8 cellular contexts compared by ENCODE assay signal in the genomic region with DNA sequence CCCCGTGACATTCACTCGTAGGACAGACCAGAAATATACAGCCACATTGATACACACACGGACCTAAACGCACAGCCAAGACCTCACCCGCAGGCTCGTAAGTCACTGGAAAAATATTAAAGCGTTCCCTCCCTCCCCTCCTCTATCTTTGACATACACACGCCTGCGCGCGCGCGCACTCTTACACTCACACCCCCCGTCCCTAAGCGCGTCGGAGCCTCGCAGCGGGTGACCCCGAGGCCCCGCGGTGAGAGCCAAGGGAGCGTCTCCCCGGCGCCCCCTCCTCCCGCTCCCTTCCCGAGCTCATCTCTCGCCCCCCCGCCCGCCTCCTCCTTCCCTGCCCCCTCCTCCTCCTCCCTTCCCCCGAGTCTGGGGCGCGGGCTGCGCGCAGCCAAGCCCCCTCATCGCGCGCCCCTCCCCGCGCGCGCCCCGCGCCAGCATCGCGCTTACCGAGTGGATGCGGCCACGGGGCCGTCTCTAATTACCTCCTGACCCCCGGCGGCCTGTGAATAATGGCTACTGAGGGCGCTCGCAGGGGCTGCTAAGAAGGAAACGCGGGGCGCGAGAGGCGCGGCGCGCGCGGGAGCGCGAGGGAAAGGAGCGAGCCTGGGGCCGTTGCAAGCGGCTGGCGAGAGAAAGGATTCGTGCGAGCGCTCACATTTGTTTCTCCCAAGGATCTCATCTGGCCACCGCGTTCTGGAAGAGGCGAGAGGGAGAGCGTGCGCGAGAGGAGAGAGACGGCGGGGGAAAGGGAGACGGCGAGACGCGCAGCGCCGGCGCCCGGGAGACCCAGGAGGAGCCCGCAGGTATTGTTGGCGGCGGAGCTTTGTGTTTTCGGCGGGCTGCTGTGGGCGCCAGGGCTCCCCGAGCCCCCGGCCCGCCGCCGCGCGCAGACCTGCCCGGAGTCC. TPM values are rescaled to one million over a fixed set of nuclear protein-coding genes. Genes with fewer than 3 reads are reported as not detected.
DNase-seq lines count a peak whose midpoint lies in the region; ATAC-seq and TF ChIP-seq lines count a peak whose summit lies in the region.

No MANE protein-coding gene starts in this region.

- H3K36me3 ChIP-seq in cardiac muscle cell (no peaks in the 10 kb centered on the region), lung (ENCODE audit: control insufficient read depth in 2 of 2, insufficient read depth in 2 of 2, low read length in 2 of 2) (no peaks in the 10 kb centered on the region)

- peak overlapping the region; percentile 81 for H3K4me3 Mint-ChIP-seq in dendritic cell treated with granulocyte-macrophage colony-stimulating factor and Interleukin-4, amounts not matched to agents 40 ng/mL and 50 ng/mL, for 4 days
- H3K4me3 Mint-ChIP-seq in stimulated activated naive CD8-positive, alpha-beta T cell treated with anti-CD3 and anti-CD28 coated beads, Interleukin-15, amount 100 ng/mL, for 72 hours: peak overlapping the region; percentile 87 to 91

- 1% methylated on average over 99 to 103 of the region's 103 CpGs for WGBS in lung, 2 donors

- H3K4me1 Mint-ChIP-seq in dendritic cell treated with granulocyte-macrophage colony-stimulating factor and Interleukin-4, amounts not matched to agents 40 ng/mL and 50 ng/mL, for 4 days (ENCODE audit: low read depth): peaks cover 65% of the 10 kb centered on the region
- H3K4me1 Mint-ChIP-seq in stimulated activated naive CD8-positive, alpha-beta T cell treated with anti-CD3 and anti-CD28 coated beads, Interleukin-15, amount 100 ng/mL, for 72 hours: peaks cover 85% of the 10 kb centered on the region

- H3K27ac ChIP-seq in cardiac muscle cell (peak overlapping the region; percentile 33), lung (ENCODE audit: low read depth in 1 of 2, low read length in 1 of 2) (peak overlapping the region in 1 of 2 donors; percentile 21)

- peaks cover 18% of the 10 kb centered on the region for H3K27me3 ChIP-seq in cardiac muscle cell
- H3K27me3 ChIP-seq in lung (ENCODE audit: control insufficient read depth, insufficient read depth): no peaks in the 10 kb centered on the region

- DNase-seq in cardiac muscle cell (ENCODE audit: low read depth in 1 of 2, low spot score in 1 of 2) (peak; percentile 69 to 83), cardiac septum (ENCODE audit: low spot score) (no peak), T-helper 9 cell (peak; percentile 17), lung (ENCODE audit: low spot score) (no peak), occipital lobe (lab: John Stamatoyannopoulos, UW) (no peak), NCI-H774 (lab: John Stamatoyannopoulos, UW) (no peak)
- peak; percentile 29 to 36 for DNase-seq in stimulated activated naive CD8-positive, alpha-beta T cell treated with anti-CD3 and anti-CD28 coated beads, Interleukin-15, amount 100 ng/mL, for 72 hours

- peaks cover 6% of the 10 kb centered on the region for H3K4me1 ChIP-seq in cardiac muscle cell (ENCODE audit: low read depth)
- peaks cover 3 to 19% of the 10 kb centered on the region in 2 donors for H3K4me1 ChIP-seq in lung (ENCODE audit: control insufficient read depth in 2 of 2, insufficient read depth in 2 of 2, low read length in 2 of 2)

- TF ChIP-seq CTCF in cardiac muscle cell (IDR thresholded peaks at IDR 0.05; ENCODE audit: low read depth, low read length) (no peak), lung (IDR thresholded peaks at IDR 0.05; ENCODE audit: control extremely low read depth, extremely low read depth) (no peak)

- H3K36me3 Mint-ChIP-seq in dendritic cell treated with granulocyte-macrophage colony-stimulating factor and Interleukin-4, amounts not matched to agents 40 ng/mL and 50 ng/mL, for 4 days (ENCODE audit: low read depth): peaks cover 20% of the 10 kb centered on the region

- intact Hi-C loops in cardiac septum (cut with DNase I): no loop called here
- intact Hi-C loops in dendritic cell treated with granulocyte-macrophage colony-stimulating factor and Interleukin-4, amounts not matched to agents 40 ng/mL and 50 ng/mL, for 4 days (cut with micrococcal nuclease): loop anchor here (10.0 kb wide), 1 partner anchor 61 kb away; no protein-coding TSS in a partner anchor

- H3K9me3 ChIP-seq in cardiac muscle cell (ENCODE audit: low read depth): no peaks in the 10 kb centered on the region
- no peaks in the 10 kb centered on the region for H3K9me3 ChIP-seq in lung (ENCODE audit: control insufficient read depth in 2 of 2, insufficient read depth in 1 of 2, low read length in 1 of 2)

- peak; percentile 24 for ATAC-seq in lung (ENCODE audit: insufficient read depth, low FRiP score)
- ATAC-seq in stimulated activated naive CD8-positive, alpha-beta T cell treated with anti-CD3 and anti-CD28 coated beads, Interleukin-15, amount 100 ng/mL, for 72 hours: peak; percentile 60

- peak overlapping the region; percentile 90 for H3K4me3 ChIP-seq in cardiac muscle cell
- H3K4me3 ChIP-seq in lung: peak overlapping the region; percentile 40

- H3K27me3 Mint-ChIP-seq in dendritic cell treated with granulocyte-macrophage colony-stimulating factor and Interleukin-4, amounts not matched to agents 40 ng/mL and 50 ng/mL, for 4 days: peaks cover 44% of the 10 kb centered on the region
- H3K27me3 Mint-ChIP-seq in stimulated activated naive CD8-positive, alpha-beta T cell treated with anti-CD3 and anti-CD28 coated beads, Interleukin-15, amount 100 ng/mL, for 72 hours: peaks cover 24% of the 10 kb centered on the region

- H3K9me3 Mint-ChIP-seq in dendritic cell treated with granulocyte-macrophage colony-stimulating factor and Interleukin-4, amounts not matched to agents 40 ng/mL and 50 ng/mL, for 4 days: no peaks in the 10 kb centered on the region
- no peaks in the 10 kb centered on the region for H3K9me3 Mint-ChIP-seq in stimulated activated naive CD8-positive, alpha-beta T cell treated with anti-CD3 and anti-CD28 coated beads, Interleukin-15, amount 100 ng/mL, for 72 hours

- no peak overlapping the region for H3K27ac Mint-ChIP-seq in dendritic cell treated with granulocyte-macrophage colony-stimulating factor and Interleukin-4, amounts not matched to agents 40 ng/mL and 50 ng/mL, for 4 days
- H3K27ac Mint-ChIP-seq in stimulated activated naive CD8-positive, alpha-beta T cell treated with anti-CD3 and anti-CD28 coated beads, Interleukin-15, amount 100 ng/mL, for 72 hours: peak overlapping the region in 1 of 2 donors; percentile 51

RNA-seq across cellular contexts. Expression of gene RAI1, which starts 42.4 kb away (rescaled TPM):
- total RNA-seq in cardiac muscle cell: 29.7 and 46.2 TPM in 2 replicates
- polyA plus RNA-seq in cardiac muscle cell: 19.9 and 20.2 TPM in 2 replicates
- total RNA-seq in cardiac septum: 28.8 TPM
- total RNA-seq in lung: 10 to 100 TPM; 41.6 to 44.4 TPM
- polyA plus RNA-seq in lung: 10 to 100 TPM; 14.5 to 15.1 TPM
- 14.3 TPM for total RNA-seq in occipital lobe

Comparison
In these comparisons a context has a peak if more than half of its experiments do, and no peak if none do; other contexts are left out.
1. DNase-seq: peak in cardiac muscle cell (2 of 2), T-helper 9 cell (single experiment) and stimulated activated naive CD8-positive, alpha-beta T cell treated with anti-CD3 and anti-CD28 coated beads, Interleukin-15, amount 100 ng/mL, for 72 hours (2 of 2); none in cardiac septum (single experiment), lung (single experiment), occipital lobe (single experiment) and NCI-H774 (single experiment).